Comparison of ENCODE assay signal across 23 cellular contexts in the genomic region with DNA sequence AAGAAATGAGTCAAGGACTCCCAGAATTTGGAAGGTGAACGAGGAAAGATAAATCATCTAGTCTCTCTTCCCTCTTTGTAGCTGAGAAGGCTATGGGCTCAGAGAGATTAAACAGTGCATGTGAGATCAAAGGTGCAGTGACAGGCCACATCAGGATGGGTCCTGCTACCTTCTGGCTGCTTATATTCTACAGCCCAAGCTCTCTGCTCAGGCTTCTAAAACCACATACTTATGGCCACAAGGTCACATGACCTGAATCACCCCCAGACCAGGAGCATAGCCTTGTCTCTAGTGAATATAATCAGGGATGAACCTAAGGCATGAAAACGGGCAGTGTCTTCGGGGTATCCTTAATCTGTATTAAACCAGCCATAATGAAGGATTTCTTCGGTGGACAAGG.
DNase-seq lines count a peak whose midpoint lies in the region; ATAC-seq, FAIRE-seq and TF ChIP-seq lines count a peak whose summit lies in the region.
"Had no signal": no experiment of that assay in that cellular context is flagged by ENCODE, and none has a peak within 500 bp of the region (broad histone marks: within the 10 kb centered on the region; RNA-seq: fewer than 3 reads in every experiment).

No MANE protein-coding gene starts in this region.

- TF ChIP-seq CTCF in K562 (IDR thresholded peaks at IDR 0.05 in 2 of 3, conservative IDR thresholded peaks at IDR 0.05 in 1 of 3; ENCODE audit: insufficient read depth in 2 of 3, low read depth in 1 of 3, low read length in 3 of 3) (no peak), mesothelial cell of epicardium (IDR thresholded peaks at IDR 0.05; ENCODE audit: unreplicated experiment) (no peak), BE2C (IDR thresholded peaks at IDR 0.05; ENCODE audit: low read depth, low read length) (no peak)

- peak overlapping the region; percentile 84 for H3K27ac Mint-ChIP-seq in mesothelial cell of epicardium
- H3K27ac Mint-ChIP-seq: B cell; CD14-positive monocyte; CD4-positive, alpha-beta T cell; CD8-positive, alpha-beta memory T cell; GM23338; H9 had no signal

- H3K79me2 ChIP-seq in K562 (ENCODE audit: control insufficient read depth, insufficient read depth, low read length) = no peaks in the 10 kb centered on the region

- CTCF ChIA-PET in K562 (lab: Yijun Ruan, JAX; ENCODE audit: low intra/inter-chr PET ratio) = no interaction called here

- H3K4me2 ChIP-seq in K562 (ENCODE audit: insufficient read depth, low read length) = no peak overlapping the region
- H3K4me2 ChIP-seq: BLaER1 treated with 17β-estradiol and CSF1 and Interleukin-3, amounts not matched to agents 10 nM and 100 nM; GM23338 had no signal

- no peaks in the 10 kb centered on the region for H4K20me1 ChIP-seq in K562 (replicated peaks; ENCODE audit: control insufficient read depth, insufficient read depth, low read length)
- H4K20me1 ChIP-seq: BLaER1 treated with 17β-estradiol and CSF1 and Interleukin-3, amounts not matched to agents 10 nM and 100 nM had no signal

- POLR2A ChIA-PET in K562 (lab: Yijun Ruan, JAX) = interaction anchor here (1.0 kb wide), 2 partner anchors 14 to 142 kb away, joined by 3 read pairs; no protein-coding TSS in a partner anchor

- H3K27ac ChIP-seq in K562 (ENCODE audit: extremely low read depth, low read depth, low read length) (no peak overlapping the region), aorta (ENCODE audit: low read depth in 1 of 2, low read length in 2 of 2) (no peak overlapping the region)
- H3K27ac ChIP-seq: 22Rv1; BLaER1 treated with 17β-estradiol and CSF1 and Interleukin-3, amounts not matched to agents 10 nM and 100 nM had no signal

- in situ Hi-C loops in K562 (cut with MboI) = no loop called here

- ATAC-seq in K562 (no peak), aorta (ENCODE audit: low FRiP score) (peak; percentile 17), GM21447 (IDR thresholded peaks at IDR 0.05; ENCODE audit: unreplicated experiment) (no peak)
- ATAC-seq: GM23338, HCT116 had no signal

- H3K36me3 Mint-ChIP-seq in mesothelial cell of epicardium = no peaks in the 10 kb centered on the region
- H3K36me3 Mint-ChIP-seq: CD14-positive monocyte had no signal

- H3K9ac ChIP-seq in K562 (ENCODE audit: insufficient read depth in 1 of 2, low read depth in 2 of 2, low read length in 2 of 2) = no peak overlapping the region
- H3K9ac ChIP-seq: BLaER1 treated with 17β-estradiol and CSF1 and Interleukin-3, amounts not matched to agents 10 nM and 100 nM had no signal

- no peak for TF ChIP-seq RAD21 in K562 (CRISPR knock-in tag; conservative IDR thresholded peaks at IDR 0.05 in 1 of 2, IDR thresholded peaks at IDR 0.05 in 1 of 2)

- intact Hi-C loops in K562 (cut with micrococcal nuclease) = no loop called here
- intact Hi-C loops in aorta (cut with DNase I) = no loop called here

- H3K36me3 ChIP-seq in K562 (ENCODE audit: control insufficient read depth, insufficient read depth, low read length) (no peaks in the 10 kb centered on the region), aorta (ENCODE audit: control insufficient read depth in 1 of 2, insufficient read depth in 2 of 2, low read length in 1 of 2) (no peaks in the 10 kb centered on the region), BE2C (no peaks in the 10 kb centered on the region)
- H3K36me3 ChIP-seq: BLaER1 treated with 17β-estradiol and CSF1 and Interleukin-3, amounts not matched to agents 10 nM and 100 nM had no signal

- H3K9me3 ChIP-seq in K562 (replicated peaks; ENCODE audit: control insufficient read depth, insufficient read depth, low read depth, low read length) (no peaks in the 10 kb centered on the region), aorta (ENCODE audit: control insufficient read depth, low read length) (no peaks in the 10 kb centered on the region), BE2C (no peaks in the 10 kb centered on the region)
- H3K9me3 ChIP-seq: BLaER1 treated with 17β-estradiol and CSF1 and Interleukin-3, amounts not matched to agents 10 nM and 100 nM had no signal

- peaks cover 33% of the 10 kb centered on the region for H3K4me1 Mint-ChIP-seq in mesothelial cell of epicardium
- H3K4me1 Mint-ChIP-seq: B cell; CD14-positive monocyte; CD8-positive, alpha-beta memory T cell had no signal

- no peak overlapping the region for H3K4me3 Mint-ChIP-seq in mesothelial cell of epicardium
- H3K4me3 Mint-ChIP-seq: B cell; CD14-positive monocyte; CD4-positive, alpha-beta T cell; CD8-positive, alpha-beta memory T cell; GM23338; H9 had no signal

- FAIRE-seq in GM12892 (lab: Jason Lieb, UNC) (peak; percentile 30), K562 (lab: Jason Lieb, UNC) (no peak)
- FAIRE-seq: A204.1, D721Med, GM12891 had no signal

- H3K27me3 ChIP-seq in K562 (ENCODE audit: control insufficient read depth in 2 of 2, insufficient read depth in 2 of 2, low read length in 2 of 2) = no peaks in the 10 kb centered on the region
- H3K27me3 ChIP-seq in aorta (ENCODE audit: control insufficient read depth in 1 of 2, insufficient read depth in 2 of 2, low read length in 1 of 2) = no peaks in the 10 kb centered on the region
- no peaks in the 10 kb centered on the region for H3K27me3 ChIP-seq in BE2C
- H3K27me3 ChIP-seq: BLaER1 treated with 17β-estradiol and CSF1 and Interleukin-3, amounts not matched to agents 10 nM and 100 nM had no signal

- no peak overlapping the region for H2AFZ ChIP-seq in K562 (ENCODE audit: low read depth, low read length)
- H2AFZ ChIP-seq: GM23338 had no signal

- H3K4me1 ChIP-seq in K562 (replicated peaks in 1 of 2; ENCODE audit: control insufficient read depth in 2 of 2, insufficient read depth in 2 of 2, low read length in 2 of 2) (no peaks in the 10 kb centered on the region), aorta (ENCODE audit: control insufficient read depth in 1 of 2, insufficient read depth in 2 of 2, low read length in 2 of 2) (no peaks in the 10 kb centered on the region), BE2C (no peaks in the 10 kb centered on the region)
- H3K4me1 ChIP-seq: BLaER1 treated with 17β-estradiol and CSF1 and Interleukin-3, amounts not matched to agents 10 nM and 100 nM had no signal

- DNase-seq in GM12892 (ENCODE audit: insufficient read length) (no peak), K562 (ENCODE audit: extremely low read depth in 1 of 4, low spot score in 3 of 4) (no peak), mesothelial cell of epicardium (ENCODE audit: low spot score in 2 of 2, unreplicated experiment in 2 of 2) (no peak), aorta (no peak), BE2C (no peak)
- no peak for DNase-seq in stimulated activated CD4-positive, alpha-beta T cell treated with anti-CD3 and anti-CD28 coated beads, Interleukin-2, amount 100 ng/mL, for 24 hours
- DNase-seq: CD4-positive, alpha-beta T cell; CD8-positive, alpha-beta memory T cell; DMS 273 treated with DMSO at 0.1 percent for 48 hours; DMS79; EL; GDM1; H9 had no signal

- no peaks in the 10 kb centered on the region for H3K27me3 Mint-ChIP-seq in mesothelial cell of epicardium (ENCODE audit: low read depth)
- H3K27me3 Mint-ChIP-seq: B cell; CD4-positive, alpha-beta T cell; CD8-positive, alpha-beta memory T cell had no signal

- peaks cover 9% of the 10 kb centered on the region for H3K9me3 Mint-ChIP-seq in mesothelial cell of epicardium
- H3K9me3 Mint-ChIP-seq: CD4-positive, alpha-beta T cell; H9 had no signal

- no peaks in the 10 kb centered on the region for H3K9me1 ChIP-seq in K562 (ENCODE audit: control insufficient read depth, insufficient read depth, low read length)

- no peak overlapping the region for H3K4me3 ChIP-seq in K562
- no peak overlapping the region for H3K4me3 ChIP-seq in aorta (ENCODE audit: low read length in 2 of 2)
- H3K4me3 ChIP-seq in BE2C (ENCODE audit: low read depth, low read length) = no peak overlapping the region
- H3K4me3 ChIP-seq: BLaER1 treated with 17β-estradiol and CSF1 and Interleukin-3, amounts not matched to agents 10 nM and 100 nM; GM23338 had no signal

- BruUV-seq in K562 (replicated peaks; lab: Mats Ljungman, UMichigan) = no TSS peak

- TF ChIP-seq POLR2A in GM12892 (IDR thresholded peaks at IDR 0.05; ENCODE audit: low read depth, low read length) (no peak), K562 (conservative IDR thresholded peaks at IDR 0.05) (no peak)

- WGBS in K562 (ENCODE audit: insufficient coverage, low coverage, missing lambda C conversion rate) = 1% methylated on average over 4 of the region's 4 CpGs
- WGBS in aorta, 2 donors = 96 to 98% methylated on average over 4 of the region's 4 CpGs

- TF ChIP-seq EP300 in K562 (IDR thresholded peaks at IDR 0.05; ENCODE audit: low read length) = no peak

TF ChIP-seq in K562, 482 proteins besides CTCF, POLR2A, EP300 and RAD21 (continues in another document):
- TF ChIP-seq TCFL5 (CRISPR knock-in tag; conservative IDR thresholded peaks at IDR 0.05) = no peak
- TF ChIP-seq, protein P1, sequence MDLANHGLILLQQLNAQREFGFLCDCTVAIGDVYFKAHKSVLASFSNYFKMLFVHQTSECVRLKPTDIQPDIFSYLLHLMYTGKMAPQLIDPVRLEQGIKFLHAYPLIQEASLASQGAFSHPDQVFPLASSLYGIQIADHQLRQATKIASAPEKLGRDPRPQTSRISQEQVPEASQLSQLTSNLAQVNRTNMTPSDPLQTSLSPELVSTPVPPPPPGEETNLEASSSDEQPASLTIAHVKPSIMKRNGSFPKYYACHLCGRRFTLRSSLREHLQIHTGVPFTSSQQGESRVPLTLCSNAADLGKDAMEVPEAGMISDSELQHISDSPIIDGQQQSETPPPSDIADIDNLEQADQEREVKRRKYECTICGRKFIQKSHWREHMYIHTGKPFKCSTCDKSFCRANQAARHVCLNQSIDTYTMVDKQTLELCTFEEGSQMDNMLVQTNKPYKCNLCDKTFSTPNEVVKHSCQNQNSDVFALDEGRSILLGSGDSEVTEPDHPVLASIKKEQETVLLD (IDR thresholded peaks at IDR 0.05) = no peak
- no peak for TF ChIP-seq U2AF1 (optimal IDR thresholded peaks at IDR 0.05; ENCODE audit: low read depth, low read length)
- TF ChIP-seq RNF2 (IDR thresholded peaks at IDR 0.05) = no peak
- TF ChIP-seq, protein P2, sequence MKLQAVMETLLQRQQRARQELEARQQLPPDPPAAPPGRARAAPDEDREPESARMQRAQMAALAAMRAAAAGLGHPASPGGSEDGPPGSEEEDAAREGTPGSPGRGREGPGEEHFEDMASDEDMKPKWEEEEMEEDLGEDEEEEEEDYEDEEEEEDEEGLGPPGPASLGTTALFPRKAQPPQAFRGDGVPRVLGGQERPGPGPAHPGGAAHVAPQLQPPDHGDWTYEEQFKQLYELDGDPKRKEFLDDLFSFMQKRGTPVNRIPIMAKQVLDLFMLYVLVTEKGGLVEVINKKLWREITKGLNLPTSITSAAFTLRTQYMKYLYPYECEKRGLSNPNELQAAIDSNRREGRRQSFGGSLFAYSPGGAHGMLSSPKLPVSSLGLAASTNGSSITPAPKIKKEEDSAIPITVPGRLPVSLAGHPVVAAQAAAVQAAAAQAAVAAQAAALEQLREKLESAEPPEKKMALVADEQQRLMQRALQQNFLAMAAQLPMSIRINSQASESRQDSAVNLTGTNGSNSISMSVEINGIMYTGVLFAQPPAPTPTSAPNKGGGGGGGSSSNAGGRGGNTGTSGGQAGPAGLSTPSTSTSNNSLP (IDR thresholded peaks at IDR 0.05; ENCODE audit: borderline replicate concordance, low read depth, low read length) = no peak
